ENCODE assay signal across 16 cellular contexts in the genomic region with DNA sequence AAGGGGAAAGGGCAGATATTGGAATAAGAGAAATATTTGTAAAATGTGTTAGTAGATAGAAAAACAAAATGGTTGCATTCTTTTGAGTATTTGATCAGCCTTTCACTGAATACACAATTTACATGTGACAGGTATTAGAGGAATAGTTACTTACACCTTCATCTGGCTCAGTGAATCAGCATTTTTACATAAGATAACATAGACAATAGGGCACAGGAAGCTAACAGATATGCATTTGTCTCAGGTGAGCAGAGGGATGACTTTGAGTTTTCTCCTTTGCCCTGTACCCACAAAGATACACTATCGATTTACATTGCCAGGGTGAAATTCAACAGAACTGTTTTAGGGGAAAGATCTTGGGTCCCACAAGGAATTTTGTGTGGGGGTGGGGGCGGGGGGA.
DNase-seq lines count a peak whose midpoint lies in the region; FAIRE-seq and TF ChIP-seq lines count a peak whose summit lies in the region.
"Had no signal": no experiment of that assay in that cellular context is flagged by ENCODE, and none has a peak within 500 bp of the region (broad histone marks: within the 10 kb centered on the region; RNA-seq: fewer than 3 reads in every experiment).

No MANE protein-coding gene starts in this region.

- no peak for TF ChIP-seq POLR2A in H1 (IDR thresholded peaks at IDR 0.05; ENCODE audit: control extremely low read depth in 1 of 2, low read depth in 2 of 2, low read length in 2 of 2)

- H2BK120ac ChIP-seq in H1 (replicated peaks; ENCODE audit: low read depth, low read length) = no peak overlapping the region

- no peak overlapping the region for H2AFZ ChIP-seq in H1 (ENCODE audit: low read length)
- H2AFZ ChIP-seq: GM23248 had no signal

- H2BK15ac ChIP-seq in H1 (ENCODE audit: low read length) = no peak overlapping the region

- WGBS in H1 (ENCODE audit: extremely low coverage in 1 of 2, insufficient coverage in 1 of 2, insufficient read length in 1 of 2, insufficient replicate concordance in 2 of 2, low coverage in 1 of 2, low lambda C conversion rate in 2 of 2, missing lambda C conversion rate in 1 of 2), 2 experiments = 57% methylated on average over 2 of the region's 2 CpGs; no CpG with 5 or more reads in 1 of the 2 experiments

- H2BK12ac ChIP-seq in H1 (ENCODE audit: low read depth, low read length) = no peak overlapping the region

- H3K27ac ChIP-seq in HUES48 (ENCODE audit: low read depth, low read length) (peak overlapping the region; percentile 72), H1 (ENCODE audit: low read depth, low read length) (no peak overlapping the region)
- H3K27ac ChIP-seq: A549, C4-2B, GM23248 had no signal

- no peak overlapping the region for H3K56ac ChIP-seq in H1 (replicated peaks; ENCODE audit: insufficient read length, low read depth, low read length)

- no peak for TF ChIP-seq CTCF in H1 (IDR thresholded peaks at IDR 0.05; ENCODE audit: control extremely low read depth in 1 of 3, insufficient read depth in 1 of 3, low read depth in 1 of 3, low read length in 3 of 3)

- H4K91ac ChIP-seq in H1 (replicated peaks; ENCODE audit: insufficient read length, low read length) = no peak overlapping the region

- H2BK20ac ChIP-seq in H1 (ENCODE audit: low read length) = no peak overlapping the region

- TF ChIP-seq EP300 in H1 (IDR thresholded peaks at IDR 0.05; ENCODE audit: borderline replicate concordance in 1 of 2, low read depth in 2 of 2, low read length in 2 of 2) = no peak

- POLR2A ChIA-PET in H1 (lab: Charles Lee; ENCODE audit: partially characterized antibody) = no interaction called here

- CTCF ChIA-PET in H1 (lab: Charles Lee; ENCODE audit: partially characterized antibody) = no interaction called here

- H2AK5ac ChIP-seq in H1 (ENCODE audit: low read depth, low read length) = no peak overlapping the region

- no peak overlapping the region for H2BK5ac ChIP-seq in H1 (ENCODE audit: low read depth, low read length)

- no peak for TF ChIP-seq RAD21 in H1 (IDR thresholded peaks at IDR 0.05 in 1 of 2, conservative IDR thresholded peaks at IDR 0.05 in 1 of 2; ENCODE audit: low read depth in 2 of 2, low read length in 2 of 2)

- peak; percentile 32 for DNase-seq in DMS53 treated with DMSO at 0.1 percent for 48 hours (lab: John Stamatoyannopoulos, UW; ENCODE audit: unreplicated experiment)
- DNase-seq in H1 (ENCODE audit: low read depth in 1 of 2, low spot score in 2 of 2) = no peak
- no peak for DNase-seq in OCI-M1 (lab: John Stamatoyannopoulos, UW)
- DNase-seq in DMS114 treated with DMSO at 0.1 percent for 48 hours (lab: John Stamatoyannopoulos, UW; ENCODE audit: unreplicated experiment) = no peak
- DNase-seq in NCI-H1930 (lab: John Stamatoyannopoulos, UW) = no peak
- DNase-seq in T-helper 2 cell = no peak
- DNase-seq: AML-193; Caco-2; CD4-positive, alpha-beta T cell; GM23248; H7 had no signal

- H3K23ac ChIP-seq in H1 (ENCODE audit: insufficient read length) = no peak overlapping the region

- no peak overlapping the region for H3K4me2 ChIP-seq in H1 (ENCODE audit: insufficient read depth in 1 of 2, low read depth in 2 of 2, low read length in 2 of 2)
- H3K4me2 ChIP-seq: A549 had no signal

- peak overlapping the region; percentile 29; the same call in 1 of the 2 replicates for H3K4me3 ChIP-seq in HUES48 (ENCODE audit: low read depth, low read length)
- H3K4me3 ChIP-seq in H1 (ENCODE audit: extremely low read depth in 1 of 4, insufficient read depth in 2 of 4, low read depth in 3 of 4, low read length in 4 of 4) = no peak overlapping the region
- H3K4me3 ChIP-seq: A549, GM23248 had no signal

- H3K4me1 ChIP-seq in HUES48 (ENCODE audit: control insufficient read depth, insufficient read depth, low read length) = peaks cover 14% of the 10 kb centered on the region
- peaks cover 0 to 4% (median 2%) of the 10 kb centered on the region in 4 experiments; a peak in 2 of 7 replicates for H3K4me1 ChIP-seq in H1 (replicated peaks in 1 of 4; ENCODE audit: control insufficient read depth in 3 of 4, insufficient read depth in 4 of 4, low read length in 3 of 4)
- H3K4me1 ChIP-seq: A549, Caco-2 had no signal

- H3K9ac ChIP-seq in HUES48 (ENCODE audit: low read depth, low read length) (no peak overlapping the region), H1 (replicated peaks in 1 of 4; ENCODE audit: extremely low read depth in 1 of 4, low read depth in 3 of 4, low read length in 3 of 4) (no peak overlapping the region)
- H3K9ac ChIP-seq: GM23248 had no signal

- FAIRE-seq in H1 (lab: Jason Lieb, UNC) = no peak
- FAIRE-seq: A549, GM12892, GM18507 had no signal

- no peak overlapping the region for H3K4ac ChIP-seq in H1 (replicated peaks; ENCODE audit: insufficient read length, low read depth, low read length)

- no peaks in the 10 kb centered on the region for H4K20me1 ChIP-seq in H1 (replicated peaks in 1 of 2; ENCODE audit: control insufficient read depth in 1 of 2, insufficient read depth in 2 of 2, low read length in 2 of 2)

- H3K14ac ChIP-seq in H1 (ENCODE audit: insufficient read length) = no peak overlapping the region

- H3K9me3 ChIP-seq in HUES48 (ENCODE audit: control insufficient read depth, insufficient read depth, low read length) = peaks cover 22% of the 10 kb centered on the region
- H3K9me3 ChIP-seq in H1 (ENCODE audit: insufficient read depth in 2 of 2, low read depth in 1 of 2, low read length in 1 of 2) = peaks cover 0 to 6% of the 10 kb centered on the region in 2 experiments; a peak in 2 of 4 replicates
- H3K9me3 ChIP-seq: Caco-2 had no signal

- H3K23me2 ChIP-seq in H1 (ENCODE audit: low read depth, low read length) = no peaks in the 10 kb centered on the region; the same call in 1 of the 2 replicates

- H3K27me3 ChIP-seq in HUES48 (ENCODE audit: control insufficient read depth, insufficient read depth, low read length) (no peaks in the 10 kb centered on the region), H1 (replicated peaks in 1 of 4; ENCODE audit: control insufficient read depth in 3 of 4, extremely low read depth in 1 of 4, insufficient read depth in 3 of 4, low read length in 3 of 4) (no peaks in the 10 kb centered on the region)

- H4K8ac ChIP-seq in H1 (ENCODE audit: extremely low read depth, insufficient read depth, low read length) = no peak overlapping the region

- no peaks in the 10 kb centered on the region for H3K79me2 ChIP-seq in H1 (ENCODE audit: control insufficient read depth in 1 of 2, insufficient read depth in 2 of 2, low read length in 2 of 2)

- H4K5ac ChIP-seq in H1 (ENCODE audit: insufficient read length, low read depth, low read length) = no peak overlapping the region

- no peak overlapping the region for H3K18ac ChIP-seq in H1 (ENCODE audit: extremely low read depth, low read length)

- H3K79me1 ChIP-seq in H1 (ENCODE audit: low read depth, low read length) = no peaks in the 10 kb centered on the region

- H3K36me3 ChIP-seq in HUES48 (ENCODE audit: control insufficient read depth, insufficient read depth, low read length) = no peaks in the 10 kb centered on the region; the same call in 1 of the 2 replicates
- no peaks in the 10 kb centered on the region for H3K36me3 ChIP-seq in H1 (ENCODE audit: control insufficient read depth in 2 of 4, insufficient read depth in 4 of 4, low read length in 3 of 4)

TF ChIP-seq in H1, 55 proteins besides CTCF, POLR2A, EP300 and RAD21:
- TF ChIP-seq ATF3 (IDR thresholded peaks at IDR 0.05; ENCODE audit: insufficient read depth, low read depth, low read length) (no peak), MAFK (IDR thresholded peaks at IDR 0.05; ENCODE audit: low read depth, low read length) (peak; percentile 22; the same call in 1 of the 2 replicates)
TF ChIP-seq in H1: peak in this region for 1.
